Comparison of ENCODE assay signal across 18 cellular contexts in genomic region chr6:157064502-157064901, GRCh38.
"Had no signal": no experiment of that assay in that cellular context is flagged by ENCODE, and none has a peak within 500 bp of the region (broad histone marks: within the 10 kb centered on the region; RNA-seq: fewer than 3 reads in every experiment).

No MANE protein-coding gene starts in this region.

- H3K27ac Mint-ChIP-seq: activated CD4-positive, alpha-beta memory T cell treated with anti-CD3 and anti-CD28 coated beads, Interleukin-2, amount 10 ng/mL, durations not matched to agents 7 days and 5 days had no signal

- H3K9me3 Mint-ChIP-seq: activated CD4-positive, alpha-beta memory T cell treated with anti-CD3 and anti-CD28 coated beads, Interleukin-2, amount 10 ng/mL, durations not matched to agents 7 days and 5 days; activated T-cell treated with anti-CD3 and anti-CD28 coated beads, Interleukin-2, amount 50 U/mL, for 24 hours; nephron had no signal

- H3K36me3 ChIP-seq: left ventricle myocardium inferior, right atrium auricular region had no signal

- H3K27me3 Mint-ChIP-seq: activated CD4-positive, alpha-beta memory T cell treated with anti-CD3 and anti-CD28 coated beads, Interleukin-2, amount 10 ng/mL, durations not matched to agents 7 days and 5 days; activated T-cell treated with anti-CD3 and anti-CD28 coated beads, Interleukin-2, amount 50 U/mL, for 24 hours; progenitor cell of endocrine pancreas had no signal

- H3K4me3 ChIP-seq: body of pancreas, hepatocyte, left ventricle myocardium inferior, right atrium auricular region had no signal

- H3K27me3 ChIP-seq: body of pancreas, hepatocyte, right atrium auricular region had no signal

- ATAC-seq: body of pancreas had no signal

- H3K9me3 ChIP-seq: body of pancreas, left ventricle myocardium inferior, right atrium auricular region had no signal

- DNase-seq: activated CD4-positive, alpha-beta memory T cell treated with anti-CD3 and anti-CD28 coated beads, Interleukin-2, amount 10 ng/mL, durations not matched to agents 7 days and 5 days; activated CD4-positive, alpha-beta T cell treated with anti-CD3 and anti-CD28 coated beads for 4 hours; activated effector memory CD4-positive, alpha-beta T cell treated with Interleukin-2 at 50 U/mL for 16 hours; activated naive CD4-positive, alpha-beta T cell treated with anti-CD3 and anti-CD28 coated beads, Interleukin-2, amount 50 U/mL, for 16 hours; activated T-cell treated with anti-CD3 and anti-CD28 coated beads, Interleukin-2, amount 50 U/mL, for 24 hours; amniotic stem cell; body of pancreas; kidney; left ventricle myocardium inferior; mesendoderm; stimulated activated CD4-positive, alpha-beta T cell treated with anti-CD3 and anti-CD28 coated beads, Interleukin-4, amount 100 ng/mL, for 1 hour; stimulated activated naive CD4-positive, alpha-beta T cell treated with Interleukin-2 at 50 U/mL for 16 hours; substantia nigra; T-helper 9 cell had no signal

- H3K4me2 ChIP-seq: hepatocyte had no signal

- H3K4me3 Mint-ChIP-seq: activated CD4-positive, alpha-beta memory T cell treated with anti-CD3 and anti-CD28 coated beads, Interleukin-2, amount 10 ng/mL, durations not matched to agents 7 days and 5 days; activated T-cell treated with anti-CD3 and anti-CD28 coated beads, Interleukin-2, amount 50 U/mL, for 24 hours; nephron had no signal

- H3K27ac ChIP-seq: body of pancreas, left ventricle myocardium inferior, right atrium auricular region had no signal

- H2AFZ ChIP-seq: hepatocyte had no signal
